ENCODE assay signal across 27 cellular contexts in genomic region chr6:151225919-151226318, GRCh38.
"Had no signal": no experiment of that assay in that cellular context is flagged by ENCODE, and none has a peak within 500 bp of the region (broad histone marks: within the 10 kb centered on the region; RNA-seq: fewer than 3 reads in every experiment).

No MANE protein-coding gene starts in this region.

- H3K9me3 ChIP-seq: stomach, suprapubic skin, testis, thoracic aorta, thyroid gland, tibial artery, tibial nerve, transverse colon, upper lobe of left lung, upper lobe of right lung, uterus, vagina had no signal

- H3K27ac ChIP-seq: stomach, suprapubic skin, testis, thoracic aorta, thyroid gland, tibial artery, tibial nerve, transverse colon, upper lobe of left lung, upper lobe of right lung, uterus, vagina had no signal

- FAIRE-seq: urothelium cell line had no signal

- ATAC-seq: stimulated activated effector memory CD8-positive, alpha-beta T cell treated with anti-CD3 and anti-CD28 coated beads, Interleukin-12 subunit alpha, Interleukin-12 subunit beta, amount 100 ng/mL, for 72 hours; stimulated activated memory B cell treated with anti-CD40 and anti-IgM and Interleukin-4, amounts not matched to agents 10 μg/mL and 1 μg/mL and 100 μg/mL, for 72 hours; stimulated activated naive B cell treated with anti-CD40 and anti-IgM and Interleukin-4, amounts not matched to agents 10 μg/mL and 1 μg/mL and 100 μg/mL, for 72 hours; stimulated activated naive CD8-positive, alpha-beta T cell treated with anti-CD3 and anti-CD28 coated beads, Interleukin-15, amount 100 ng/mL, for 72 hours; stimulated activated naive CD8-positive, alpha-beta T cell treated with anti-CD3 and anti-CD28 coated beads, Interleukin-15, Interleukin-2, amounts not matched to agents 100 U/mL and 50 U/mL, for 24 hours; upper lobe of right lung had no signal

- H3K4me1 ChIP-seq: stomach, suprapubic skin, testis, thyroid gland, tibial artery, tibial nerve, transverse colon, upper lobe of left lung, upper lobe of right lung, uterus, vagina had no signal

- DNase-seq: stimulated activated CD4-positive, alpha-beta T cell treated with anti-CD3 and anti-CD28 coated beads, Interleukin-2, amount 100 ng/mL, for 48 hours; stimulated activated CD4-positive, alpha-beta T cell treated with anti-CD3 and anti-CD28 coated beads, Interleukin-4, amount 100 ng/mL, for 1 hour; stimulated activated CD4-positive, alpha-beta T cell treated with anti-CD3 and anti-CD28 coated beads, Interleukin-4, amount 100 ng/mL, for 24 hours; stimulated activated CD4-positive, alpha-beta T cell treated with anti-CD3 and anti-CD28 coated beads, Interleukin-4, amount 100 ng/mL, for 4 hours; stimulated activated CD8-positive, alpha-beta memory T cell treated with anti-CD3 and anti-CD28 coated beads, Interleukin-4, amount 100 ng/mL, for 48 hours; stimulated activated naive B cell treated with anti-CD40 and anti-IgM and Interleukin-4, amounts not matched to agents 10 μg/mL and 1 μg/mL and 100 μg/mL, for 72 hours; stimulated activated naive CD4-positive, alpha-beta T cell; stimulated activated naive CD4-positive, alpha-beta T cell treated with Interleukin-2 at 50 U/mL for 16 hours; stimulated activated naive CD8-positive, alpha-beta T cell treated with anti-CD3 and anti-CD28 coated beads, Interleukin-15, amount 100 ng/mL, for 72 hours; stimulated activated naive CD8-positive, alpha-beta T cell treated with anti-CD3 and anti-CD28 coated beads, Interleukin-15, Interleukin-2, amounts not matched to agents 100 U/mL and 50 U/mL, for 24 hours; stomach; substantia nigra; testis; thyroid gland; tibial artery; transverse colon; trophoblast cell; upper lobe of left lung; upper lobe of right lung; uterus had no signal

- H3K27me3 ChIP-seq: stomach, suprapubic skin, testis, thyroid gland, tibial artery, tibial nerve, transverse colon, upper lobe of left lung, upper lobe of right lung, uterus, vagina had no signal

- H3K4me3 ChIP-seq: stomach, suprapubic skin, testis, thoracic aorta, thyroid gland, tibial artery, tibial nerve, transverse colon, upper lobe of left lung, upper lobe of right lung, uterus, vagina had no signal

- H3K36me3 ChIP-seq: stomach, suprapubic skin, thoracic aorta, thyroid gland, tibial artery, tibial nerve, transverse colon, upper lobe of left lung, upper lobe of right lung, uterus, vagina had no signal
